Comparison of ENCODE assay signal across 2 cellular contexts in the genomic region with DNA sequence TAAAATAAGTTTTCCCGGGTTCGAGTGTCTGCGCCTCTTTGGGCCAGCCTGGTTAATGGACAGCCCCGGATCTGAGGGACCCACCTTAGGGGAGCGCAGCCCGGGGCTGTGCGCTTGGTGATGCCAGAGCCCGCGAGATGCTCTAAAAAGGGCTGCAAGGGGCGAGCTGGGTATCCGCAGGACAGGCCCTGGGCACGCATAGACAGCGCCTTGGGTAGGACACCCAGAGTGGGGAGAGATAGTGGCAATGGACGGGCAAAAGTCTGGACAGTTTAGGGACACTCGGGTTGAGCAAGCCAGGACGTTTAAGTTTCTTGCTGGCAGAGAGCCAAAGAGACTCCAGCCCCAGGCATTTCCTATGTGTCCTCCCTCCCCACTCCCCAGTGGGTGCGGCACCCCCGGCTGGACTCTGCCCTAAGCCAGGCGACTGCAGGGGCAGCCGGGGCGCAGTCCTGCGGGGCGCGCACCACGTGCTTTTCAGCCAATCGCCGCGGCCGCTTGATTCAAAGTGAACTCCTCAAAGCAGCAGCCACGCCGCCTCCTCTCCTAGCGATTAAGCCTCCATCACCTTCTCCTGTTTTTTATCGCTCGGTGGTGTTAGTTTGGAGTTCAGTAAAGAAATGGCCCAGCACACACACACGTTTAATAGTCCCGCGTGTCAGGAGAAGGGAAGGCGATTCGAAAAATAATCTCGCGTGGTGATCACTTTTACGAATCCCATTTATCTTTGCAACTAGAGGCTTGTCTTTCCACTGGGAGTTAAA.
TF ChIP-seq lines count a peak whose summit lies in the region.

No MANE protein-coding gene starts in this region.

TF ChIP-seq in GM23338, 12 proteins besides CTCF, POLR2A, EP300 and RAD21:
- TF ChIP-seq JUNB (IDR thresholded peaks at IDR 0.05; ENCODE audit: unreplicated experiment) (no peak), POLR2AphosphoS5 (IDR thresholded peaks at IDR 0.05; ENCODE audit: low read depth) (peak; percentile 48; the same call in 1 of the 2 replicates)
TF ChIP-seq in GM23338: peak in this region for 1.

TF ChIP-seq in HepG2, 621 proteins besides CTCF, POLR2A, EP300 and RAD21 (continues in another document):
- peak; percentile 14; the same call in 1 of the 2 replicates for TF ChIP-seq CEBPG (CRISPR knock-in tag; IDR thresholded peaks at IDR 0.05)
- TF ChIP-seq NKX3-1 (CRISPR knock-in tag; IDR thresholded peaks at IDR 0.05), result peak; percentile 56; the same call in 1 of the 2 replicates
- peak; percentile 65; the same call in 1 of the 2 replicates for TF ChIP-seq SP5 (CRISPR knock-in tag; IDR thresholded peaks at IDR 0.05; ENCODE audit: borderline replicate concordance, low read depth)
- 0 out of 2 replicates have a peak, but pooled peaks have one; percentile 38 for TF ChIP-seq DNMT3B (CRISPR knock-in tag; conservative IDR thresholded peaks at IDR 0.05)
- TF ChIP-seq YEATS4 (CRISPR knock-in tag; IDR thresholded peaks at IDR 0.05; ENCODE audit: borderline replicate concordance), result peak; percentile 88
- TF ChIP-seq, protein P1, sequence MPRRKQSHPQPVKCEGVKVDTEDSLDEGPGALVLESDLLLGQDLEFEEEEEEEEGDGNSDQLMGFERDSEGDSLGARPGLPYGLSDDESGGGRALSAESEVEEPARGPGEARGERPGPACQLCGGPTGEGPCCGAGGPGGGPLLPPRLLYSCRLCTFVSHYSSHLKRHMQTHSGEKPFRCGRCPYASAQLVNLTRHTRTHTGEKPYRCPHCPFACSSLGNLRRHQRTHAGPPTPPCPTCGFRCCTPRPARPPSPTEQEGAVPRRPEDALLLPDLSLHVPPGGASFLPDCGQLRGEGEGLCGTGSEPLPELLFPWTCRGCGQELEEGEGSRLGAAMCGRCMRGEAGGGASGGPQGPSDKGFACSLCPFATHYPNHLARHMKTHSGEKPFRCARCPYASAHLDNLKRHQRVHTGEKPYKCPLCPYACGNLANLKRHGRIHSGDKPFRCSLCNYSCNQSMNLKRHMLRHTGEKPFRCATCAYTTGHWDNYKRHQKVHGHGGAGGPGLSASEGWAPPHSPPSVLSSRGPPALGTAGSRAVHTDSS (CRISPR knock-in tag; conservative IDR thresholded peaks at IDR 0.05), result 0 out of 2 replicates have a peak, but pooled peaks have one; percentile 63
- peak; percentile 13; the same call in 1 of the 2 replicates for TF ChIP-seq SMAD1 (CRISPR knock-in tag; IDR thresholded peaks at IDR 0.05; ENCODE audit: borderline replicate concordance, low read depth)
- TF ChIP-seq, protein P2, sequence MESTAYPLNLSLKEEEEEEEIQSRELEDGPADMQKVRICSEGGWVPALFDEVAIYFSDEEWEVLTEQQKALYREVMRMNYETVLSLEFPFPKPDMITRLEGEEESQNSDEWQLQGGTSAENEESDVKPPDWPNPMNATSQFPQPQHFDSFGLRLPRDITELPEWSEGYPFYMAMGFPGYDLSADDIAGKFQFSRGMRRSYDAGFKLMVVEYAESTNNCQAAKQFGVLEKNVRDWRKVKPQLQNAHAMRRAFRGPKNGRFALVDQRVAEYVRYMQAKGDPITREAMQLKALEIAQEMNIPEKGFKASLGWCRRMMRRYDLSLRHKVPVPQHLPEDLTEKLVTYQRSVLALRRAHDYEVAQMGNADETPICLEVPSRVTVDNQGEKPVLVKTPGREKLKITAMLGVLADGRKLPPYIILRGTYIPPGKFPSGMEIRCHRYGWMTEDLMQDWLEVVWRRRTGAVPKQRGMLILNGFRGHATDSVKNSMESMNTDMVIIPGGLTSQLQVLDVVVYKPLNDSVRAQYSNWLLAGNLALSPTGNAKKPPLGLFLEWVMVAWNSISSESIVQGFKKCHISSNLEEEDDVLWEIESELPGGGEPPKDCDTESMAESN (CRISPR knock-in tag; conservative IDR thresholded peaks at IDR 0.05), result 0 out of 2 replicates have a peak, but pooled peaks have one; percentile 38
- TF ChIP-seq FOXA3 (CRISPR knock-in tag; IDR thresholded peaks at IDR 0.05), result peak; percentile 23; the same call in 1 of the 2 replicates
- peak; percentile 68 for TF ChIP-seq POLR2G (IDR thresholded peaks at IDR 0.05; ENCODE audit: low read depth, low read length)
- TF ChIP-seq POLR2AphosphoS5 (IDR thresholded peaks at IDR 0.05; ENCODE audit: low read depth, low read length), result peak; percentile 64
- peak; percentile 67; the same call in 1 of the 2 replicates for TF ChIP-seq ZNF598 (CRISPR knock-in tag; IDR thresholded peaks at IDR 0.05; ENCODE audit: borderline replicate concordance)
- TF ChIP-seq SMARCE1 (IDR thresholded peaks at IDR 0.05; ENCODE audit: borderline replicate concordance), result no peak
- TF ChIP-seq, protein P3, sequence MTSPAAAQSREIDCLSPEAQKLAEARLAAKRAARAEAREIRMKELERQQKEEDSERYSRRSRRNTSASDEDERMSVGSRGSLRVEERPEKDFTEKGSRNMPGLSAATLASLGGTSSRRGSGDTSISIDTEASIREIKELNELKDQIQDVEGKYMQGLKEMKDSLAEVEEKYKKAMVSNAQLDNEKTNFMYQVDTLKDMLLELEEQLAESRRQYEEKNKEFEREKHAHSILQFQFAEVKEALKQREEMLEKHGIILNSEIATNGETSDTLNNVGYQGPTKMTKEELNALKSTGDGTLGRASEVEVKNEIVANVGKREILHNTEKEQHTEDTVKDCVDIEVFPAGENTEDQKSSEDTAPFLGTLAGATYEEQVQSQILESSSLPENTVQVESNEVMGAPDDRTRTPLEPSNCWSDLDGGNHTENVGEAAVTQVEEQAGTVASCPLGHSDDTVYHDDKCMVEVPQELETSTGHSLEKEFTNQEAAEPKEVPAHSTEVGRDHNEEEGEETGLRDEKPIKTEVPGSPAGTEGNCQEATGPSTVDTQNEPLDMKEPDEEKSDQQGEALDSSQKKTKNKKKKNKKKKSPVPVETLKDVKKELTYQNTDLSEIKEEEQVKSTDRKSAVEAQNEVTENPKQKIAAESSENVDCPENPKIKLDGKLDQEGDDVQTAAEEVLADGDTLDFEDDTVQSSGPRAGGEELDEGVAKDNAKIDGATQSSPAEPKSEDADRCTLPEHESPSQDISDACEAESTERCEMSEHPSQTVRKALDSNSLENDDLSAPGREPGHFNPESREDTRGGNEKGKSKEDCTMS (CRISPR knock-in tag; conservative IDR thresholded peaks at IDR 0.05), result 0 out of 2 replicates have a peak, but pooled peaks have one; percentile 25
- 0 out of 2 replicates have a peak, but pooled peaks have one; percentile 25 for TF ChIP-seq NFIB (CRISPR knock-in tag; IDR thresholded peaks at IDR 0.05; ENCODE audit: borderline replicate concordance)
- 0 out of 2 replicates have a peak, but pooled peaks have one; percentile 13 for TF ChIP-seq GATA4 (IDR thresholded peaks at IDR 0.05; ENCODE audit: borderline replicate concordance, low read depth)
- no peak for TF ChIP-seq ZNF749 (CRISPR knock-in tag; IDR thresholded peaks at IDR 0.05; ENCODE audit: borderline replicate concordance)
- no peak for TF ChIP-seq ELF1 (CRISPR knock-in tag; IDR thresholded peaks at IDR 0.05)
- TF ChIP-seq, protein P4, sequence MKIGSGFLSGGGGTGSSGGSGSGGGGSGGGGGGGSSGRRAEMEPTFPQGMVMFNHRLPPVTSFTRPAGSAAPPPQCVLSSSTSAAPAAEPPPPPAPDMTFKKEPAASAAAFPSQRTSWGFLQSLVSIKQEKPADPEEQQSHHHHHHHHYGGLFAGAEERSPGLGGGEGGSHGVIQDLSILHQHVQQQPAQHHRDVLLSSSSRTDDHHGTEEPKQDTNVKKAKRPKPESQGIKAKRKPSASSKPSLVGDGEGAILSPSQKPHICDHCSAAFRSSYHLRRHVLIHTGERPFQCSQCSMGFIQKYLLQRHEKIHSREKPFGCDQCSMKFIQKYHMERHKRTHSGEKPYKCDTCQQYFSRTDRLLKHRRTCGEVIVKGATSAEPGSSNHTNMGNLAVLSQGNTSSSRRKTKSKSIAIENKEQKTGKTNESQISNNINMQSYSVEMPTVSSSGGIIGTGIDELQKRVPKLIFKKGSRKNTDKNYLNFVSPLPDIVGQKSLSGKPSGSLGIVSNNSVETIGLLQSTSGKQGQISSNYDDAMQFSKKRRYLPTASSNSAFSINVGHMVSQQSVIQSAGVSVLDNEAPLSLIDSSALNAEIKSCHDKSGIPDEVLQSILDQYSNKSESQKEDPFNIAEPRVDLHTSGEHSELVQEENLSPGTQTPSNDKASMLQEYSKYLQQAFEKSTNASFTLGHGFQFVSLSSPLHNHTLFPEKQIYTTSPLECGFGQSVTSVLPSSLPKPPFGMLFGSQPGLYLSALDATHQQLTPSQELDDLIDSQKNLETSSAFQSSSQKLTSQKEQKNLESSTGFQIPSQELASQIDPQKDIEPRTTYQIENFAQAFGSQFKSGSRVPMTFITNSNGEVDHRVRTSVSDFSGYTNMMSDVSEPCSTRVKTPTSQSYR (CRISPR knock-in tag; IDR thresholded peaks at IDR 0.05; ENCODE audit: borderline replicate concordance), result no peak
- TF ChIP-seq, protein P5, sequence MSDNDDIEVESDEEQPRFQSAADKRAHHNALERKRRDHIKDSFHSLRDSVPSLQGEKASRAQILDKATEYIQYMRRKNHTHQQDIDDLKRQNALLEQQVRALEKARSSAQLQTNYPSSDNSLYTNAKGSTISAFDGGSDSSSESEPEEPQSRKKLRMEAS (IDR thresholded peaks at IDR 0.05), result peak; percentile 93
- TF ChIP-seq, protein P6, sequence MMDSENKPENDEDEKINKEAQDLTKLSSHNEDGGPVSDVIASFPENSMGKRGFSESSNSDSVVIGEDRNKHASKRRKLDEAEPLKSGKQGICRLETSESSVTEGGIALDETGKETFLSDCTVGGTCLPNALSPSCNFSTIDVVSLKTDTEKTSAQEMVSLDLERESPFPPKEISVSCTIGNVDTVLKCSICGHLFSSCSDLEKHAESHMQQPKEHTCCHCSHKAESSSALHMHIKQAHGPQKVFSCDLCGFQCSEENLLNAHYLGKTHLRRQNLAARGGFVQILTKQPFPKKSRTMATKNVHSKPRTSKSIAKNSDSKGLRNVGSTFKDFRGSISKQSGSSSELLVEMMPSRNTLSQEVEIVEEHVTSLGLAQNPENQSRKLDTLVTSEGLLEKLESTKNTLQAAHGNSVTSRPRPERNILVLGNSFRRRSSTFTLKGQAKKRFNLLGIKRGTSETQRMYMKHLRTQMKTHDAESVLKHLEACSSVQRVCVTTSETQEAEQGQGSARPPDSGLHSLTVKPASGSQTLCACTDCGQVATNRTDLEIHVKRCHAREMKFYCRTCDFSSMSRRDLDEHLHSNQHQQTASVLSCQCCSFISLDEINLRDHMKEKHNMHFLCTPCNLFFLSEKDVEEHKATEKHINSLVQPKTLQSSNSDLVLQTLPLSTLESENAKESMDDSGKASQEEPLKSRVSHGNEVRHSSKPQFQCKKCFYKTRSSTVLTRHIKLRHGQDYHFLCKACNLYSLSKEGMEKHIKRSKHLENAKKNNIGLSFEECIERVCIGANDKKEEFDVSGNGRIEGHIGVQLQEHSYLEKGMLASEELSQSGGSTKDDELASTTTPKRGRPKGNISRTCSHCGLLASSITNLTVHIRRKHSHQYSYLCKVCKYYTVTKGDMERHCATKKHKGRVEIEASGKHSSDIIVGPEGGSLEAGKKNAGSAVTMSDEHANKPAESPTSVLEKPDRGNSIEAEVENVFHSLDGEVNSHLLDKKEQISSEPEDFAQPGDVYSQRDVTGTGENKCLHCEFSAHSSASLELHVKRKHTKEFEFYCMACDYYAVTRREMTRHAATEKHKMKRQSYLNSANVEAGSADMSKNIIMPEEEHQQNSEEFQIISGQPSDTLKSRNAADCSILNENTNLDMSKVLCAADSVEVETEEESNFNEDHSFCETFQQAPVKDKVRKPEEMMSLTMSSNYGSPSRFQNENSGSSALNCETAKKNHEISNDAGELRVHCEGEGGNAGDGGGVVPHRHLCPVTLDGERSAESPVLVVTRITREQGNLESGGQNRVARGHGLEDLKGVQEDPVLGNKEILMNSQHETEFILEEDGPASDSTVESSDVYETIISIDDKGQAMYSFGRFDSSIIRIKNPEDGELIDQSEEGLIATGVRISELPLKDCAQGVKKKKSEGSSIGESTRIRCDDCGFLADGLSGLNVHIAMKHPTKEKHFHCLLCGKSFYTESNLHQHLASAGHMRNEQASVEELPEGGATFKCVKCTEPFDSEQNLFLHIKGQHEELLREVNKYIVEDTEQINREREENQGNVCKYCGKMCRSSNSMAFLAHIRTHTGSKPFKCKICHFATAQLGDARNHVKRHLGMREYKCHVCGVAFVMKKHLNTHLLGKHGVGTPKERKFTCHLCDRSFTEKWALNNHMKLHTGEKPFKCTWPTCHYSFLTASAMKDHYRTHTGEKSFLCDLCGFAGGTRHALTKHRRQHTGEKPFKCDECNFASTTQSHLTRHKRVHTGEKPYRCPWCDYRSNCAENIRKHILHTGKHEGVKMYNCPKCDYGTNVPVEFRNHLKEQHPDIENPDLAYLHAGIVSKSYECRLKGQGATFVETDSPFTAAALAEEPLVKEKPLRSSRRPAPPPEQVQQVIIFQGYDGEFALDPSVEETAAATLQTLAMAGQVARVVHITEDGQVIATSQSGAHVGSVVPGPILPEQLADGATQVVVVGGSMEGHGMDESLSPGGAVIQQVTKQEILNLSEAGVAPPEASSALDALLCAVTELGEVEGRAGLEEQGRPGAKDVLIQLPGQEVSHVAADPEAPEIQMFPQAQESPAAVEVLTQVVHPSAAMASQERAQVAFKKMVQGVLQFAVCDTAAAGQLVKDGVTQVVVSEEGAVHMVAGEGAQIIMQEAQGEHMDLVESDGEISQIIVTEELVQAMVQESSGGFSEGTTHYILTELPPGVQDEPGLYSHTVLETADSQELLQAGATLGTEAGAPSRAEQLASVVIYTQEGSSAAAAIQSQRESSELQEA (CRISPR knock-in tag; IDR thresholded peaks at IDR 0.05; ENCODE audit: not compliant biosample characterization), result no peak
- TF ChIP-seq, protein P7, sequence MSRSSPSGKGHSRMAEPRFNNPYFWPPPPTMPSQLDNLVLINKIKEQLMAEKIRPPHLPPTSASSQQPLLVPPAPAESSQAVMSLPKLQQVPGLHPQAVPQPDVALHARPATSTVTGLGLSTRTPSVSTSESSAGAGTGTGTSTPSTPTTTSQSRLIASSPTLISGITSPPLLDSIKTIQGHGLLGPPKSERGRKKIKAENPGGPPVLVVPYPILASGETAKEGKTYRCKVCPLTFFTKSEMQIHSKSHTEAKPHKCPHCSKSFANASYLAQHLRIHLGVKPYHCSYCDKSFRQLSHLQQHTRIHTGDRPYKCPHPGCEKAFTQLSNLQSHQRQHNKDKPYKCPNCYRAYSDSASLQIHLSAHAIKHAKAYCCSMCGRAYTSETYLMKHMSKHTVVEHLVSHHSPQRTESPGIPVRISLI (CRISPR knock-in tag; IDR thresholded peaks at IDR 0.05; ENCODE audit: borderline replicate concordance), result no peak; the same call in none of the 2 replicates
- TF ChIP-seq KLF13 (CRISPR knock-in tag; IDR thresholded peaks at IDR 0.05), result no peak
- TF ChIP-seq ZKSCAN8 (CRISPR knock-in tag; IDR thresholded peaks at IDR 0.05; ENCODE audit: borderline replicate concordance), result 0 out of 2 replicates have a peak, but pooled peaks have one; percentile 42
- peak; percentile 38; the same call in 1 of the 2 replicates for TF ChIP-seq PPARG (CRISPR knock-in tag; conservative IDR thresholded peaks at IDR 0.05)
- peak; percentile 63; the same call in 1 of the 2 replicates for TF ChIP-seq ZNF232 (CRISPR knock-in tag; IDR thresholded peaks at IDR 0.05; ENCODE audit: borderline replicate concordance)
- TF ChIP-seq SIX1 (CRISPR knock-in tag; IDR thresholded peaks at IDR 0.05; ENCODE audit: borderline replicate concordance), result 0 out of 2 replicates have a peak, but pooled peaks have one; percentile 2
- 0 out of 2 replicates have a peak, but pooled peaks have one; percentile 45 for TF ChIP-seq KDM3A (CRISPR knock-in tag; IDR thresholded peaks at IDR 0.05; ENCODE audit: low read depth)
- peak; percentile 18; the same call in 1 of the 2 replicates for TF ChIP-seq PHF8 (CRISPR knock-in tag; IDR thresholded peaks at IDR 0.05)
- TF ChIP-seq, protein P8, sequence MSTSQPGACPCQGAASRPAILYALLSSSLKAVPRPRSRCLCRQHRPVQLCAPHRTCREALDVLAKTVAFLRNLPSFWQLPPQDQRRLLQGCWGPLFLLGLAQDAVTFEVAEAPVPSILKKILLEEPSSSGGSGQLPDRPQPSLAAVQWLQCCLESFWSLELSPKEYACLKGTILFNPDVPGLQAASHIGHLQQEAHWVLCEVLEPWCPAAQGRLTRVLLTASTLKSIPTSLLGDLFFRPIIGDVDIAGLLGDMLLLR (CRISPR knock-in tag; IDR thresholded peaks at IDR 0.05), result 0 out of 2 replicates have a peak, but pooled peaks have one; percentile 48
- TF ChIP-seq CREM (IDR thresholded peaks at IDR 0.05), result peak; percentile 52; the same call in 1 of the 2 replicates
- TF ChIP-seq CREM (CRISPR knock-in tag; IDR thresholded peaks at IDR 0.05), result no peak
- no peak for TF ChIP-seq TRIM24 (CRISPR knock-in tag; IDR thresholded peaks at IDR 0.05)
